8 cellular contexts compared by ENCODE assay signal in the genomic region with DNA sequence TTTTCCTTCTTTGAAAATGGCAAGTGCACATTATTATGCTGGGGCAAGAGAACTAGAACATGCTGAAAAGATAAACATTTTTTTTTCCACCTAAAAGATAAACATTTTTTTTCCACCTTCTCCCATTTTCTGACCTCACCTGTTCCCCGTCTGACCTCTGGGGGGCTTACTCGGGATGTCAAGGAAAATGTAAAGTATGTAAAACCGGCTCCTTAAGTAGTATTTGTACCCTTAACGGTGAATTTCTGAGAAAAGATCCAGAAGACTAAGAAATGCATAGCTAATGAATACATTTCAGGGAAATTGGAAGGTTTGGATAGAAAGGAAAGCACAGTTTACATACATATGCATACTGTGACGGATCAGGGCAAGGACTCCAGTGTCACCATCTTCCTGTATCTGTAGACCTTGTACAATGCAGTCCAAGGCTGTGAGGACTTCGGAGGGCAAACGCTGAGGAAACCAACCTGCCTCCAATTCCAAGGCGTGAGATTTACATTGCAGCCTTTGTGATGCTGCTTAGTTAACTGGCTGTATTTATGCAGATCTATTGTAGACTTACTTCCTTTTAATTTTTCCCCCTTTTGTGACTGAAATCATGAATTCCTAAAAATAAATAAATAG.
DNase-seq lines count a peak whose midpoint lies in the region; ATAC-seq and TF ChIP-seq lines count a peak whose summit lies in the region.

No MANE protein-coding gene starts in this region.

- H2BK15ac ChIP-seq in mesendoderm (replicated peaks; ENCODE audit: low read depth), result no peak overlapping the region

- H3K23ac ChIP-seq in mesendoderm (ENCODE audit: low read length), result no peak overlapping the region

- WGBS in mesendoderm (ENCODE audit: extremely low coverage, insufficient coverage, low lambda C conversion rate), result no CpG with 5 or more reads among the region's 8 CpGs

- H3K27ac ChIP-seq in CD8-positive, alpha-beta T cell (ENCODE audit: low read depth, low read length), result no peak overlapping the region
- H3K27ac ChIP-seq in mesendoderm (ENCODE audit: low read depth, low read length), result no peak overlapping the region

- POLR2A ChIA-PET in CD8-positive, alpha-beta T cell (lab: Charles Lee), result no interaction called here

- no peak overlapping the region for H2BK5ac ChIP-seq in mesendoderm (ENCODE audit: low read length)

- no peaks in the 10 kb centered on the region for H3K79me1 ChIP-seq in mesendoderm (ENCODE audit: low read length)

- no peak for DNase-seq in CD8-positive, alpha-beta T cell
- DNase-seq in HK-2 (ENCODE audit: unreplicated experiment) (peak; percentile 8), mesendoderm (peak; percentile 66), NCI-H187 treated with DMSO at 0.1 percent for 48 hours (lab: John Stamatoyannopoulos, UW) (no peak), mesenteric fat pad (ENCODE audit: low spot score) (no peak)
- DNase-seq in stimulated activated CD4-positive, alpha-beta T cell treated with anti-CD3 and anti-CD28 coated beads, Interleukin-15, amount 100 ng/mL, for 24 hours, result no peak
- no peak for DNase-seq in activated T-cell treated with anti-CD3 and anti-CD28 coated beads, Interleukin-2, amount 50 U/mL, for 24 hours

- ATAC-seq in CD8-positive, alpha-beta T cell, result no peak

- CTCF ChIA-PET in CD8-positive, alpha-beta T cell (lab: Charles Lee), result no interaction called here

- H3K27me3 Mint-ChIP-seq in CD8-positive, alpha-beta T cell (ENCODE audit: low read depth), result peaks cover 39% of the 10 kb centered on the region
- peaks cover 40% of the 10 kb centered on the region for H3K27me3 Mint-ChIP-seq in activated naive CD8-positive, alpha-beta T cell
- peaks cover 46% of the 10 kb centered on the region for H3K27me3 Mint-ChIP-seq in activated T-cell treated with anti-CD3 and anti-CD28 coated beads, Interleukin-2, amount 50 U/mL, for 24 hours

- H3K9me3 ChIP-seq in CD8-positive, alpha-beta T cell (ENCODE audit: low read length), result no peaks in the 10 kb centered on the region

- H3K36me3 Mint-ChIP-seq in CD8-positive, alpha-beta T cell, result no peaks in the 10 kb centered on the region
- no peaks in the 10 kb centered on the region for H3K36me3 Mint-ChIP-seq in activated naive CD8-positive, alpha-beta T cell
- no peaks in the 10 kb centered on the region for H3K36me3 Mint-ChIP-seq in activated T-cell treated with anti-CD3 and anti-CD28 coated beads, Interleukin-2, amount 50 U/mL, for 24 hours (ENCODE audit: low read depth)

- no peaks in the 10 kb centered on the region for H3K9me3 Mint-ChIP-seq in CD8-positive, alpha-beta T cell
- no peaks in the 10 kb centered on the region for H3K9me3 Mint-ChIP-seq in activated naive CD8-positive, alpha-beta T cell (ENCODE audit: low read depth)
- peaks cover 2% of the 10 kb centered on the region for H3K9me3 Mint-ChIP-seq in activated T-cell treated with anti-CD3 and anti-CD28 coated beads, Interleukin-2, amount 50 U/mL, for 24 hours

- intact Hi-C loops in CD8-positive, alpha-beta T cell (cut with DNase I, micrococcal nuclease), result no loop called here

- no peak for TF ChIP-seq CTCF in CD8-positive, alpha-beta T cell (IDR thresholded peaks at IDR 0.05)

- peak overlapping the region; percentile 23 for H3K4me3 Mint-ChIP-seq in CD8-positive, alpha-beta T cell
- H3K4me3 Mint-ChIP-seq in activated naive CD8-positive, alpha-beta T cell, result peak overlapping the region; percentile 74
- H3K4me3 Mint-ChIP-seq in activated T-cell treated with anti-CD3 and anti-CD28 coated beads, Interleukin-2, amount 50 U/mL, for 24 hours, result no peak overlapping the region

- H3K27ac Mint-ChIP-seq in CD8-positive, alpha-beta T cell, result no peak overlapping the region
- no peak overlapping the region for H3K27ac Mint-ChIP-seq in activated naive CD8-positive, alpha-beta T cell
- no peak overlapping the region for H3K27ac Mint-ChIP-seq in activated T-cell treated with anti-CD3 and anti-CD28 coated beads, Interleukin-2, amount 50 U/mL, for 24 hours

- no peak overlapping the region for H2BK120ac ChIP-seq in mesendoderm (ENCODE audit: low read depth, low read length)

- H3K4me3 ChIP-seq in CD8-positive, alpha-beta T cell (ENCODE audit: low read depth, low read length), result no peak overlapping the region
- H3K4me3 ChIP-seq in mesendoderm (ENCODE audit: low read length), result no peak overlapping the region

- H2AK5ac ChIP-seq in mesendoderm (ENCODE audit: low read length), result no peak overlapping the region

- no peaks in the 10 kb centered on the region for H3K79me2 ChIP-seq in mesendoderm (ENCODE audit: control insufficient read depth, insufficient read depth, low read length)

- no peak overlapping the region for H4K5ac ChIP-seq in mesendoderm (ENCODE audit: low read length)

- no peaks in the 10 kb centered on the region for H3K36me3 ChIP-seq in CD8-positive, alpha-beta T cell (ENCODE audit: insufficient read depth, low read length)
- no peaks in the 10 kb centered on the region for H3K36me3 ChIP-seq in mesendoderm (ENCODE audit: control insufficient read depth, insufficient read depth, low read length)

- peak overlapping the region; percentile 70 for H3K4me2 ChIP-seq in mesendoderm (ENCODE audit: low read length)

- peaks cover 4% of the 10 kb centered on the region for H3K27me3 ChIP-seq in CD8-positive, alpha-beta T cell (ENCODE audit: insufficient read depth, low read length)
- peaks cover 2% of the 10 kb centered on the region for H3K27me3 ChIP-seq in mesendoderm (ENCODE audit: insufficient read depth, low read length, poor library complexity)

- H3K56ac ChIP-seq in mesendoderm (ENCODE audit: low read length), result no peak overlapping the region

- H4K8ac ChIP-seq in mesendoderm (ENCODE audit: low read depth, low read length), result no peak overlapping the region

- H3K4me1 Mint-ChIP-seq in CD8-positive, alpha-beta T cell (ENCODE audit: low read depth), result peaks cover 10% of the 10 kb centered on the region
- H3K4me1 Mint-ChIP-seq in activated naive CD8-positive, alpha-beta T cell (ENCODE audit: low read depth), result peaks cover 11% of the 10 kb centered on the region
- peaks cover 6% of the 10 kb centered on the region for H3K4me1 Mint-ChIP-seq in activated T-cell treated with anti-CD3 and anti-CD28 coated beads, Interleukin-2, amount 50 U/mL, for 24 hours (ENCODE audit: low read depth)

- no peak overlapping the region for H3K9ac ChIP-seq in mesendoderm (ENCODE audit: low read length)

- peak overlapping the region; percentile 82 for H3K18ac ChIP-seq in mesendoderm (ENCODE audit: low read length)

- no peaks in the 10 kb centered on the region for H3K4me1 ChIP-seq in CD8-positive, alpha-beta T cell (ENCODE audit: insufficient read depth, low read length)
- H3K4me1 ChIP-seq in mesendoderm (ENCODE audit: control insufficient read depth, low read depth, low read length), result no peaks in the 10 kb centered on the region

- H3K4ac ChIP-seq in mesendoderm (ENCODE audit: low read depth, low read length), result no peak overlapping the region

Comparison
In these comparisons a context has a peak if more than half of its experiments do, and no peak if none do; other contexts are left out.
1. DNase-seq: peak in HK-2 (single experiment) and mesendoderm (single experiment); none in CD8-positive, alpha-beta T cell (0 of 7), NCI-H187 treated with DMSO at 0.1 percent for 48 hours (single experiment), stimulated activated CD4-positive, alpha-beta T cell treated with anti-CD3 and anti-CD28 coated beads, Interleukin-15, amount 100 ng/mL, for 24 hours (single experiment), mesenteric fat pad (single experiment) and activated T-cell treated with anti-CD3 and anti-CD28 coated beads, Interleukin-2, amount 50 U/mL, for 24 hours (single experiment).